10 cellular contexts compared by ENCODE assay signal in genomic region chr21:46551636-46552241, GRCh38. TPM values are rescaled to one million over a fixed set of nuclear protein-coding genes. Genes with fewer than 3 reads are reported as not detected.
DNase-seq lines count a peak whose midpoint lies in the region; ATAC-seq, FAIRE-seq and TF ChIP-seq lines count a peak whose summit lies in the region.
"Had no signal": no experiment of that assay in that cellular context is flagged by ENCODE, and none has a peak within 500 bp of the region (broad histone marks: within the 10 kb centered on the region; RNA-seq: fewer than 3 reads in every experiment).

No MANE protein-coding gene starts in this region.

- H3K27ac ChIP-seq in IMR-90 (ENCODE audit: insufficient read depth, low read length) (no peak overlapping the region), testis (no peak overlapping the region)

- H4K91ac ChIP-seq in IMR-90 (ENCODE audit: insufficient read depth, low read depth, low read length) = no peak overlapping the region

- no peak overlapping the region for H4K8ac ChIP-seq in IMR-90 (ENCODE audit: low read depth in 2 of 2, low read length in 2 of 2)

- H3K4me3 ChIP-seq in IMR-90 (ENCODE audit: insufficient read depth, low read depth, low read length) (no peak overlapping the region), testis (no peak overlapping the region)

- H4K5ac ChIP-seq in IMR-90 (ENCODE audit: low read depth, low read length) = no peak overlapping the region

- CTCF ChIA-PET in IMR-90 (lab: Yijun Ruan, JAX) = interaction anchor here (1.0 kb wide), 1 partner anchor 88 kb away, joined by 3 read pairs; no protein-coding TSS in a partner anchor

- H3K23ac ChIP-seq in IMR-90 (ENCODE audit: low read depth, low read length) = no peak overlapping the region

- DNase-seq in IMR-90 (no peak), activated T-cell treated with anti-CD3 and anti-CD28 coated beads for 48 hours (ENCODE audit: low read depth) (peak; percentile 42), left ventricle myocardium superior (peak; percentile 49), H4 (ENCODE audit: low spot score) (no peak), foreskin melanocyte (no peak), testis (no peak), frontal cortex (ENCODE audit: low spot score in 2 of 2) (no peak)
- DNase-seq in stimulated activated CD8-positive, alpha-beta memory T cell treated with anti-CD3 and anti-CD28 coated beads, Interleukin-4, amount 100 ng/mL, for 48 hours = peak; percentile 64
- DNase-seq: effector CD8-positive, alpha-beta T cell had no signal

- peaks cover 55% of the 10 kb centered on the region for H3K36me3 ChIP-seq in IMR-90 (ENCODE audit: control insufficient read depth, insufficient read depth, low read length)
- H3K36me3 ChIP-seq in testis (ENCODE audit: low read depth, missing control alignments) = no peaks in the 10 kb centered on the region

- no peak overlapping the region for H3K4me2 ChIP-seq in IMR-90 (ENCODE audit: low read depth, low read length)

- no peak overlapping the region for H2BK5ac ChIP-seq in IMR-90 (ENCODE audit: low read depth, low read length, poor library complexity, severe bottlenecking)

- no peak for TF ChIP-seq CTCF in IMR-90 (conservative IDR thresholded peaks at IDR 0.05; ENCODE audit: low read depth, low read length)
- TF ChIP-seq CTCF in testis (IDR thresholded peaks at IDR 0.05) = no peak

- WGBS in IMR-90 (ENCODE audit: extremely low coverage in 2 of 2, insufficient read length in 1 of 2), 2 experiments = 91% methylated on average over 19 of the region's 24 CpGs; no CpG with 5 or more reads in 1 of the 2 experiments
- WGBS in testis, 2 donors = 79 to 91% methylated on average over 18 to 24 of the region's 24 CpGs

- no peak for FAIRE-seq in frontal cortex (lab: Jason Lieb, UNC)

- POLR2A ChIA-PET in IMR-90 (lab: Charles Lee; ENCODE audit: unreplicated experiment) = no interaction called here

- H3K18ac ChIP-seq in IMR-90 (ENCODE audit: low read depth, low read length) = no peak overlapping the region

- H3K4ac ChIP-seq in IMR-90 (ENCODE audit: low read depth, low read length) = no peak overlapping the region

- H4K20me1 ChIP-seq in IMR-90 (ENCODE audit: insufficient read depth, low read length) = no peaks in the 10 kb centered on the region; the same call in 1 of the 2 replicates

- H3K14ac ChIP-seq in IMR-90 (replicated peaks; ENCODE audit: low read depth, low read length) = no peak overlapping the region

- H2BK120ac ChIP-seq in IMR-90 (ENCODE audit: low read depth, low read length) = no peak overlapping the region

- no peak for TF ChIP-seq POLR2A in IMR-90 (IDR thresholded peaks at IDR 0.05; ENCODE audit: low read depth, low read length)
- no peak for TF ChIP-seq POLR2A in testis (IDR thresholded peaks at IDR 0.05)

- H2AFZ ChIP-seq in IMR-90 (replicated peaks; ENCODE audit: low read length, poor library complexity) = no peak overlapping the region

- H3K27me3 ChIP-seq in IMR-90 (ENCODE audit: control insufficient read depth, insufficient read depth, low read length) = no peaks in the 10 kb centered on the region
- no peaks in the 10 kb centered on the region for H3K27me3 ChIP-seq in testis

- H3K4me1 ChIP-seq in IMR-90 (ENCODE audit: control insufficient read depth, insufficient read depth, low read length) (no peaks in the 10 kb centered on the region), testis (no peaks in the 10 kb centered on the region)

- intact Hi-C loops in IMR-90 (cut with micrococcal nuclease) = loop anchor here (1.0 kb wide), 1 partner anchor 32 kb away; no protein-coding TSS in a partner anchor
- intact Hi-C loops in left ventricle myocardium superior (cut with micrococcal nuclease) = no loop called here
- intact Hi-C loops in testis (cut with DNase I; ENCODE audit: low total_unique reads) = no loop called here

- no peak overlapping the region for H2BK15ac ChIP-seq in IMR-90 (ENCODE audit: low read depth, low read length)

- H3K56ac ChIP-seq in IMR-90 (ENCODE audit: extremely low read depth, insufficient read depth, low read length) = no peak overlapping the region

- no peak overlapping the region for H2AK5ac ChIP-seq in IMR-90 (ENCODE audit: low read depth, low read length)

- peak overlapping the region; percentile 28 for H2AK9ac ChIP-seq in IMR-90 (replicated peaks; ENCODE audit: low read depth, low read length, poor library complexity)

- H3K79me1 ChIP-seq in IMR-90 (ENCODE audit: low read depth in 1 of 2, low read length in 2 of 2) = no peaks in the 10 kb centered on the region

- H3K9me3 ChIP-seq in IMR-90 (ENCODE audit: control insufficient read depth, insufficient read depth, low read length) (no peaks in the 10 kb centered on the region), testis (no peaks in the 10 kb centered on the region)

- no peaks in the 10 kb centered on the region; the same call in 1 of the 2 replicates for H3K9me1 ChIP-seq in IMR-90 (ENCODE audit: insufficient read depth, low read length)

- no TSS peak for BruUV-seq in IMR-90 (replicated peaks; lab: Mats Ljungman, UMichigan)

- H3K9ac ChIP-seq in IMR-90 (ENCODE audit: low read depth, low read length) = no peak overlapping the region

- no peak for ATAC-seq in IMR-90 (ENCODE audit: low read depth)
- ATAC-seq in left ventricle myocardium superior = no peak

- dilution Hi-C loops in IMR-90 (cut with HindIII; ENCODE audit: low sequenced_read_pairs, unreplicated experiment) = no loop called here

- no peak overlapping the region for H2BK20ac ChIP-seq in IMR-90 (ENCODE audit: low read depth, low read length)

- in situ Hi-C loops in IMR-90 (cut with MboI; ENCODE audit: low sequenced_read_pairs) = no loop called here

- TF ChIP-seq RAD21 in IMR-90 (IDR thresholded peaks at IDR 0.05; ENCODE audit: low read length) = no peak

TF ChIP-seq in IMR-90, 13 proteins besides CTCF, POLR2A, EP300 and RAD21:
- no peak for TF ChIP-seq FOS (IDR thresholded peaks at IDR 0.05; ENCODE audit: low read depth, low read length)
- TF ChIP-seq MXI1 (IDR thresholded peaks at IDR 0.05; ENCODE audit: borderline replicate concordance, low read depth, low read length) = no peak
- no peak for TF ChIP-seq RCOR1 (IDR thresholded peaks at IDR 0.05; ENCODE audit: insufficient replicate concordance, low read length)
- TF ChIP-seq ELK1 (IDR thresholded peaks at IDR 0.05; ENCODE audit: borderline replicate concordance, low read depth, low read length) = no peak
- no peak for TF ChIP-seq SMC3 (IDR thresholded peaks at IDR 0.05; ENCODE audit: low read depth, low read length)
- TF ChIP-seq MAZ (IDR thresholded peaks at IDR 0.05; ENCODE audit: borderline replicate concordance, low read depth, low read length) = no peak
- no peak for TF ChIP-seq USF2 (IDR thresholded peaks at IDR 0.05; ENCODE audit: low read depth, low read length)
- TF ChIP-seq RFX5 (IDR thresholded peaks at IDR 0.05; ENCODE audit: low read depth, low read length) = no peak
- TF ChIP-seq CEBPB (IDR thresholded peaks at IDR 0.05; ENCODE audit: low read depth, low read length) = no peak
- TF ChIP-seq BHLHE40 (IDR thresholded peaks at IDR 0.05; ENCODE audit: low read depth, low read length) = no peak
- no peak for TF ChIP-seq MAFK (IDR thresholded peaks at IDR 0.05; ENCODE audit: low read depth, low read length)
- TF ChIP-seq NFE2L2 (IDR thresholded peaks at IDR 0.05; ENCODE audit: low read depth, low read length) = no peak
- no peak for TF ChIP-seq CHD1 (IDR thresholded peaks at IDR 0.05; ENCODE audit: low read depth, low read length)
TF ChIP-seq in IMR-90: peak in this region for 0.

RNA-seq across cellular contexts. Expression of gene S100B, which starts 53.1 kb away (rescaled TPM):
- 0.18 TPM in 1 of 2 replicates, not detected in the other for total RNA-seq in IMR-90 (2012; rRNA removed)
- 0.26 and 0.43 TPM in 2 replicates for polyA plus RNA-seq in IMR-90 (2012; rRNA removed)
- polyA plus RNA-seq in IMR-90 (2012; cell fraction: cytosol; rRNA removed) = 0.04 and 0.16 TPM in 2 replicates
- 0.14 TPM in 1 of 2 replicates, not detected in the other for polyA plus RNA-seq in IMR-90 (2012; cell fraction: nucleus; rRNA removed; ENCODE audit: low replicate concordance)
- total RNA-seq in left ventricle myocardium superior = 3.5 TPM
- not detected in 2 replicates for total RNA-seq in H4 (2014; rRNA removed; shearing (Covaris generic))
- total RNA-seq in testis = 1 to 10 TPM; 2.7 to 7.4 TPM
- polyA plus RNA-seq in testis (ENCODE audit: insufficient read depth, low read depth, low replicate concordance) = 7.1 TPM
- 6.1 TPM for total RNA-seq in frontal cortex
- total RNA-seq: M059J had no signal

Comparison
In these comparisons a context has a peak if more than half of its experiments do, and no peak if none do; other contexts are left out.
1. DNase-seq: peak in activated T-cell treated with anti-CD3 and anti-CD28 coated beads for 48 hours (single experiment), left ventricle myocardium superior (single experiment) and stimulated activated CD8-positive, alpha-beta memory T cell treated with anti-CD3 and anti-CD28 coated beads, Interleukin-4, amount 100 ng/mL, for 48 hours (single experiment); none in IMR-90 (single experiment), H4 (single experiment), foreskin melanocyte (single experiment), testis (single experiment) and frontal cortex (0 of 2).